In genomic region chr10:56551037-56551436, GRCh38 we compare ENCODE assay signal across 27 cellular contexts.
"Had no signal": no experiment of that assay in that cellular context is flagged by ENCODE, and none has a peak within 500 bp of the region (broad histone marks: within the 10 kb centered on the region; RNA-seq: fewer than 3 reads in every experiment).

No MANE protein-coding gene starts in this region.

- H3K9ac ChIP-seq: SK-N-SH had no signal

- H3K4me2 ChIP-seq: SK-N-SH had no signal

- H3K27me3 Mint-ChIP-seq: activated CD4-positive, alpha-beta memory T cell treated with anti-CD3 and anti-CD28 coated beads, Interleukin-2, amount 10 ng/mL, durations not matched to agents 7 days and 5 days; activated CD4-positive, alpha-beta T cell treated with anti-CD3 and anti-CD28 coated beads for 36 hours; activated naive CD4-positive, alpha-beta T cell treated with anti-CD3 and anti-CD28 coated beads, Interleukin-2, amount 10 ng/mL, durations not matched to agents 7 days and 5 days; activated naive CD8-positive, alpha-beta T cell treated with anti-CD3 and anti-CD28 coated beads for 36 hours had no signal

- H3K4me3 Mint-ChIP-seq: activated CD4-positive, alpha-beta memory T cell treated with anti-CD3 and anti-CD28 coated beads, Interleukin-2, amount 10 ng/mL, durations not matched to agents 7 days and 5 days; activated CD4-positive, alpha-beta T cell treated with anti-CD3 and anti-CD28 coated beads for 36 hours; activated naive CD4-positive, alpha-beta T cell treated with anti-CD3 and anti-CD28 coated beads, Interleukin-2, amount 10 ng/mL, durations not matched to agents 7 days and 5 days; activated naive CD8-positive, alpha-beta T cell treated with anti-CD3 and anti-CD28 coated beads for 36 hours; activated T-cell treated with anti-CD3 and anti-CD28 coated beads, Interleukin-2, amount 50 U/mL, for 72 hours had no signal

- H3K36me3 ChIP-seq: WERI-Rb-1 had no signal

- H3K27ac ChIP-seq: WERI-Rb-1 had no signal

- H3K36me3 Mint-ChIP-seq: activated naive CD4-positive, alpha-beta T cell treated with anti-CD3 and anti-CD28 coated beads, Interleukin-2, amount 10 ng/mL, durations not matched to agents 7 days and 5 days; activated naive CD8-positive, alpha-beta T cell treated with anti-CD3 and anti-CD28 coated beads for 36 hours had no signal

- H3K9me3 ChIP-seq: SK-N-SH had no signal

- DNase-seq: activated CD4-positive, alpha-beta memory T cell treated with anti-CD3 and anti-CD28 coated beads, Interleukin-2, amount 10 ng/mL, durations not matched to agents 7 days and 5 days; activated CD4-positive, alpha-beta T cell treated with anti-CD3 and anti-CD28 coated beads for 36 hours; activated CD4-positive, alpha-beta T cell treated with anti-CD3 and anti-CD28 coated beads, Interleukin-2, amount 50 U/mL, for 1 hour; activated gamma-delta T cell treated with Interleukin-2 at 50 U/mL for 16 hours; activated naive CD4-positive, alpha-beta T cell treated with anti-CD3 and anti-CD28 coated beads, Interleukin-2, amount 10 ng/mL, durations not matched to agents 7 days and 5 days; activated naive CD8-positive, alpha-beta T cell treated with anti-CD3 and anti-CD28 coated beads for 36 hours; activated T-cell treated with anti-CD3 and anti-CD28 coated beads, Interleukin-2, amount 50 U/mL, for 72 hours; anterior cingulate cortex; cerebellar nuclear complex; KG1; NCI-H1092; NCI-H1417; NCI-H1930; NCI-H2171; NCI-H226; NCI-H526; NCI-H774; NK-92 treated with Interleukin-12 subunit alpha and Interleukin-12 subunit beta, amount 100 ng/mL, for 24 hours; OCI-M1; RPMI8226; SK-N-SH; T-helper 2 cell; WERI-Rb-1 had no signal

- H3K4me1 Mint-ChIP-seq: activated CD4-positive, alpha-beta memory T cell treated with anti-CD3 and anti-CD28 coated beads, Interleukin-2, amount 10 ng/mL, durations not matched to agents 7 days and 5 days; activated CD4-positive, alpha-beta T cell treated with anti-CD3 and anti-CD28 coated beads for 36 hours; activated naive CD4-positive, alpha-beta T cell treated with anti-CD3 and anti-CD28 coated beads, Interleukin-2, amount 10 ng/mL, durations not matched to agents 7 days and 5 days; activated naive CD8-positive, alpha-beta T cell treated with anti-CD3 and anti-CD28 coated beads for 36 hours had no signal

- ATAC-seq: activated CD4-positive, alpha-beta T cell treated with anti-CD3 and anti-CD28 coated beads for 36 hours; activated T-cell treated with anti-CD3 and anti-CD28 coated beads, Interleukin-2, amount 50 U/mL, for 72 hours; Panc1; Right ventricle myocardium inferior had no signal

- FAIRE-seq: colon had no signal

- H3K27ac Mint-ChIP-seq: activated CD4-positive, alpha-beta memory T cell treated with anti-CD3 and anti-CD28 coated beads, Interleukin-2, amount 10 ng/mL, durations not matched to agents 7 days and 5 days; activated CD4-positive, alpha-beta T cell treated with anti-CD3 and anti-CD28 coated beads for 36 hours; activated naive CD4-positive, alpha-beta T cell treated with anti-CD3 and anti-CD28 coated beads, Interleukin-2, amount 10 ng/mL, durations not matched to agents 7 days and 5 days; activated naive CD8-positive, alpha-beta T cell treated with anti-CD3 and anti-CD28 coated beads for 36 hours; activated T-cell treated with anti-CD3 and anti-CD28 coated beads, Interleukin-2, amount 50 U/mL, for 72 hours; activated T-helper 2 cell treated with anti-CD3 and anti-CD28 coated beads, Interferon-gamma antibody, Interleukin-2, Interleukin-4, amounts not matched to agents 10 μg/mL and 5 μg/mL and 100 μg/mL, durations not matched to agents 14 hours and 24 hours and 36 hours had no signal
